ENCODE assay signal across 9 cellular contexts in genomic region chr1:65744731-65745130, GRCh38. TPM values are rescaled to one million over a fixed set of nuclear protein-coding genes. Genes with fewer than 3 reads are reported as not detected.
"Had no signal": no experiment of that assay in that cellular context is flagged by ENCODE, and none has a peak within 500 bp of the region (broad histone marks: within the 10 kb centered on the region; RNA-seq: fewer than 3 reads in every experiment).

No MANE protein-coding gene starts in this region.

- FAIRE-seq: G401.6, GM12878, GM12891, GM12892, GM18507, GM19239 had no signal

- ATAC-seq: GM12878 had no signal

- DNase-seq: GDM1, GF-D8 had no signal

- H3K4me3 ChIP-seq: GM12878 had no signal

RNA-seq across cellular contexts. Expression of gene PDE4B, which starts 48.0 kb away (rescaled TPM):
- total RNA-seq: G401 had no signal
